1 cellular context compared by ENCODE assay signal in the genomic region with DNA sequence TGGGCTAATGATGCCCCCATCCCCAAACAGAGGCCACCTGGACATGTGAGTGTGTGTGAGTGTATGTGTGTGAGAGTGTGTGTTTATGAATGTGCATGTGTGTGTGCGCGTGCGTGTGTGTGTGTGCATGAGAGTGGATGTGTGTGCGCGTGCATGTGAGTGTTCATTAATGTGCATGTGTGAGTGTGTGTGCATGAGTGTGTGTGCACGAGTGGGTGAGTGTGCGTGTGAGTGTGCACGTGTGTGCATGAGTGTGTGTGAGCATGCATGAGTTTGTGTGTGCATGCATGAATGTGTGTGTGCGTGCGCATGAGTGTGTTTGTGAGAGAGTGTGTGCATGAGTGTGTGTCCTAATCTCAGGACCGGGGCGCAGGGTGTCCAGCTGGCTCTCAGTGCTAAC.
TF ChIP-seq lines count a peak whose summit lies in the region.

No MANE protein-coding gene starts in this region.

TF ChIP-seq in HEK293, 187 proteins besides CTCF, POLR2A, EP300 and RAD21 (continued from another document):
- 0 out of 2 replicates have a peak, but pooled peaks have one; percentile 27 for TF ChIP-seq ZNF544 (tag by site-specific recombination; IDR thresholded peaks at IDR 0.05)
- no peak for TF ChIP-seq KLF8 (tag by site-specific recombination; IDR thresholded peaks at IDR 0.05)
- no peak for TF ChIP-seq ZNF548 (tag by site-specific recombination; IDR thresholded peaks at IDR 0.05)
- no peak for TF ChIP-seq ZNF10 (tag by site-specific recombination; IDR thresholded peaks at IDR 0.05)
